Comparison of ENCODE assay signal across 9 cellular contexts in genomic region chr19:14476663-14477401, GRCh38. TPM values are rescaled to one million over a fixed set of nuclear protein-coding genes. Genes with fewer than 3 reads are reported as not detected.
DNase-seq lines count a peak whose midpoint lies in the region; ATAC-seq and TF ChIP-seq lines count a peak whose summit lies in the region.
"Had no signal": no experiment of that assay in that cellular context is flagged by ENCODE, and none has a peak within 500 bp of the region (broad histone marks: within the 10 kb centered on the region; RNA-seq: fewer than 3 reads in every experiment).

No MANE protein-coding gene starts in this region.

- H3K36me3 Mint-ChIP-seq in MCF 10A (ENCODE audit: insufficient read depth, unreplicated experiment): peaks cover 39% of the 10 kb centered on the region

- H3K4me3 ChIP-seq in breast epithelium (peak overlapping the region in 1 of 3 donors; percentile 25), PC-9 (no peak overlapping the region), skeletal muscle cell (ENCODE audit: low read depth, low read length) (no peak overlapping the region)

- H3K36me3 ChIP-seq in breast epithelium: peaks cover 5% of the 10 kb centered on the region
- H3K36me3 ChIP-seq in PC-9 (ENCODE audit: low read depth): peaks cover 30% of the 10 kb centered on the region

- no peaks in the 10 kb centered on the region for H3K9me2 ChIP-seq in PC-9 (ENCODE audit: insufficient read depth)

- POLR2A ChIA-PET in MCF 10A (lab: Yijun Ruan, JAX): no interaction called here
- POLR2A ChIA-PET in PC-9 (lab: Charles Lee; ENCODE audit: unreplicated experiment): no interaction called here

- BruUV-seq in MCF 10A (replicated peaks; lab: Mats Ljungman, UMichigan): no TSS peak
- no TSS peak for BruUV-seq in PC-9 (replicated peaks; lab: Mats Ljungman, UMichigan)

- H3K9me3 ChIP-seq in breast epithelium (no peaks in the 10 kb centered on the region), PC-9 (ENCODE audit: insufficient read depth, low read depth) (no peaks in the 10 kb centered on the region)

- H3K79me2 ChIP-seq in PC-9 (ENCODE audit: low read depth): peaks cover 2% of the 10 kb centered on the region

- ATAC-seq in GM21529 (IDR thresholded peaks at IDR 0.05; ENCODE audit: unreplicated experiment): no peak
- ATAC-seq: naive thymus-derived CD8-positive, alpha-beta T cell had no signal

- peak overlapping the region; percentile 43 for H3K4me2 ChIP-seq in PC-9

- TF ChIP-seq POLR2A in breast epithelium (IDR thresholded peaks at IDR 0.05): no peak

- TF ChIP-seq CTCF in MCF 10A (IDR thresholded peaks at IDR 0.05; ENCODE audit: unreplicated experiment) (no peak), breast epithelium (IDR thresholded peaks at IDR 0.05) (no peak), PC-9 (conservative IDR thresholded peaks at IDR 0.05) (no peak)

- intact Hi-C loops in MCF 10A (cut with micrococcal nuclease) (loop anchor here (5.0 kb wide), 1 partner anchor 340 kb away; the partner anchor contains the start of gene ASF1B), breast epithelium (cut with DNase I; ENCODE audit: low total_unique reads) (no loop called here), PC-9 (cut with micrococcal nuclease; ENCODE audit: unreplicated experiment) (loop anchor here (5.0 kb wide), 2 partner anchors 40 to 340 kb away; partner anchors contain the start of genes ASF1B and DNAJB1)

- CTCF ChIA-PET in MCF 10A (lab: Yijun Ruan, JAX): interaction anchor here (0.5 to 1.2 kb wide), 5 partner anchors 79 to 1084 kb away, joined by 3 to 4 read pairs (median 3); partner anchors contain the start of gene ASF1B
- CTCF ChIA-PET in PC-9 (lab: Charles Lee): no interaction called here

- peaks cover 41% of the 10 kb centered on the region for H4K20me1 ChIP-seq in PC-9 (ENCODE audit: insufficient read depth)

- DNase-seq in MCF 10A (ENCODE audit: unreplicated experiment) (peak; percentile 75), breast epithelium (ENCODE audit: low spot score in 2 of 2) (no peak), PC-9 (peak; percentile 84 to 92), epithelial cell of prostate (ENCODE audit: low read depth, low spot score) (peak; percentile 39), skeletal muscle cell (ENCODE audit: low read depth) (peak; percentile 54), KBM-7 (no peak), amygdala (lab: John Stamatoyannopoulos, UW) (no peak)

- peaks cover 14% of the 10 kb centered on the region for H3K4me1 Mint-ChIP-seq in MCF 10A (ENCODE audit: insufficient read depth, unreplicated experiment)

- peaks cover 6 to 7% of the 10 kb centered on the region in 2 donors for H3K4me1 ChIP-seq in breast epithelium
- H3K4me1 ChIP-seq in PC-9 (replicated peaks; ENCODE audit: insufficient read depth): peaks cover 30% of the 10 kb centered on the region

- H3F3A ChIP-seq in PC-9 (ENCODE audit: insufficient read depth, low read depth): peaks cover 73% of the 10 kb centered on the region

- H3K27me3 ChIP-seq in breast epithelium (peaks cover 0 to 3% of the 10 kb centered on the region in 2 donors), PC-9 (ENCODE audit: insufficient read depth, low read depth) (no peaks in the 10 kb centered on the region)

- peak overlapping the region in 1 of 2 donors; percentile 52 for H3K27ac ChIP-seq in breast epithelium
- peak overlapping the region; percentile 53 for H3K27ac ChIP-seq in PC-9
- peak overlapping the region; percentile 78 for H3K27ac ChIP-seq in epithelial cell of prostate

- H2AFZ ChIP-seq in PC-9: no peak overlapping the region

- in situ Hi-C loops in KBM-7 (cut with MboI; ENCODE audit: low pct_unique_long_range_greater_than_20kb, low sequenced_read_pairs): no loop called here

- no peak overlapping the region for H3K27ac Mint-ChIP-seq in MCF 10A (ENCODE audit: low read depth, unreplicated experiment)

- no peaks in the 10 kb centered on the region for H3K9me3 Mint-ChIP-seq in MCF 10A (ENCODE audit: unreplicated experiment)
- H3K9me3 Mint-ChIP-seq: naive thymus-derived CD8-positive, alpha-beta T cell had no signal

- H3K4me3 Mint-ChIP-seq in MCF 10A (ENCODE audit: unreplicated experiment): no peak overlapping the region

- H3K27me3 Mint-ChIP-seq in MCF 10A (ENCODE audit: insufficient read depth, unreplicated experiment): no peaks in the 10 kb centered on the region

RNA-seq across cellular contexts. Expression of gene PTGER1, which starts 1.7 kb away (rescaled TPM):
- total RNA-seq in MCF 10A (2022) (0.29 and 0.42 TPM in 2 replicates), breast epithelium (1 to 10 TPM in 1 of 3 donors, under 1 TPM in 1, not detected in 1; 0.48 to 1.3 TPM), PC-9 (2021) (1.4 TPM in 2 replicates)
- total RNA-seq: naive thymus-derived CD8-positive, alpha-beta T cell had no signal

RNA-seq across cellular contexts. Expression of gene GIPC1, which starts 19.1 kb away (rescaled TPM):
- 107 and 108 TPM in 2 replicates for total RNA-seq in MCF 10A (2022)
- 10 to 100 TPM; 48.8 to 79.0 (median 72.0) TPM for total RNA-seq in breast epithelium
- total RNA-seq in PC-9 (2021): 205 and 259 TPM in 2 replicates

RNA-seq across cellular contexts. Expression of gene DNAJB1, which starts 41.4 kb away (rescaled TPM):
- total RNA-seq in MCF 10A (2022) (71.6 and 97.4 TPM in 2 replicates), breast epithelium (100 to 1,000 TPM in 2 of 3 donors, 10 to 100 TPM in 1; 59.0 to 166 (median 102) TPM), PC-9 (2021) (159 and 199 TPM in 2 replicates)

RNA-seq across cellular contexts. Expression of gene PKN1, which starts 43.7 kb away (rescaled TPM):
- 94.8 and 141 TPM in 2 replicates for total RNA-seq in MCF 10A (2022)
- 10 to 100 TPM; 40.8 to 78.1 (median 59.6) TPM for total RNA-seq in breast epithelium
- 257 and 417 TPM in 2 replicates for total RNA-seq in PC-9 (2021)

RNA-seq across cellular contexts. Expression of gene TECR, which starts 52.6 kb away (rescaled TPM):
- total RNA-seq in MCF 10A (2022) (74.1 and 106 TPM in 2 replicates), breast epithelium (10 to 100 TPM; 36.1 to 66.9 (median 43.4) TPM), PC-9 (2021) (212 and 294 TPM in 2 replicates)

Comparison
In these comparisons a context has a peak if more than half of its experiments do, and no peak if none do; other contexts are left out.
1. DNase-seq: peak in MCF 10A (single experiment), PC-9 (2 of 2), epithelial cell of prostate (single experiment) and skeletal muscle cell (single experiment); none in breast epithelium (0 of 2), KBM-7 (single experiment) and amygdala (0 of 56).